In the genomic region with DNA sequence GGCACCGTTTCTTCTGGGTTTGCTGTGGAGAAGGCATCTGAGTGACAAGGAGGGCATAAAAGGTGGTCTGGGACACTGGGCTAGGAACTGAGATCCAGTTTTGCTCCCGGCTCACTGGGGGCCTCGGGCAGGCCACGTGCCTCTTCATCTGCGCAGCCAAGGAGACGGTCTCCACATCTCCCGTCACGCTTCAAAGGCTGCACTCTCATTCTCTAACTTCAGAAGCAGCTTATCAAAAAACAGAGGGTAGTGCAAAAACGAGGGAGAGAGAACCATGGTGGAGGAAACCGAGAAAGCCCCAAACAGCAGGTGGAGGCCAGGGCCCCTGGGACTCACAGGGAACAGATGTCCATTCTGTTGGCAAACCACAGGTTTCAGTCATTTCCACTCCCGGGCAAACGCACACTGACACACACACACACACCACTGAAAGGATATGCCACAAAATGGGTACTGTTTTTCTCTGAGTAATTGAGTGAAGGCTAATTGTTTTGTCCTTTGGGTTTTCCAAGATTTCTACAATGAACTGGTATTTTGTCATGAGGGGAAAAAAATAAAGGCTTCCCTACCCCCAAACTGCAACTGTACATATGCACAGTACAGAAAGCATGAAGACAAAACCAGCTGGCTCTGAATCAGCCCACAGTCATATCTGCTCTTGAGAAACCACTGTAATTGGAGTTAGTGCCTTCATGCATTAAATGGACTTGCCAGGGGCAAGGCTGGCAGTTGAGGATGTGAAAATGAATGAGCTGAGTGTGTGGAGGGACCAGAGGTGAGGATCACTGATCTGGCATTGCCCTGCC, we compare ENCODE assay signal across 9 cellular contexts.
A peak's percentile ranks its signal among the peaks of the same experiment; 100 is the strongest.
DNase-seq lines count a peak whose midpoint lies in the region; ATAC-seq, FAIRE-seq and TF ChIP-seq lines count a peak whose summit lies in the region.
"Had no signal": no experiment of that assay in that cellular context is flagged by ENCODE, and none has a peak within 500 bp of the region (broad histone marks: within the 10 kb centered on the region; RNA-seq: fewer than 3 reads in every experiment).

No MANE protein-coding gene starts in this region.

- H3K27ac ChIP-seq in coronary artery (peak overlapping the region; percentile 68 to 91), subcutaneous abdominal adipose tissue (ENCODE audit: low read depth, low read length) (peak overlapping the region; percentile 80), HepG2 (ENCODE audit: extremely low read length, insufficient read depth, low read length) (no peak overlapping the region)

- TF ChIP-seq RAD21 in HepG2 (CRISPR knock-in tag; IDR thresholded peaks at IDR 0.05) = no peak

- H3K4me2 ChIP-seq in HepG2 (ENCODE audit: low read depth, low read length) = no peak overlapping the region

- CTCF ChIA-PET in HepG2 (lab: Yijun Ruan, JAX; ENCODE audit: low intra/inter-chr PET ratio, low total read pairs) = no interaction called here

- H3K4me1 ChIP-seq in subcutaneous abdominal adipose tissue (ENCODE audit: control insufficient read depth in 5 of 5, insufficient read depth in 5 of 5, low read length in 5 of 5) (peaks cover 14 to 83% (median 74%) of the 10 kb centered on the region in 5 donors), HepG2 (ENCODE audit: insufficient read depth, low read length) (no peaks in the 10 kb centered on the region)

- H3K27me3 ChIP-seq in subcutaneous abdominal adipose tissue (ENCODE audit: control insufficient read depth in 5 of 5, insufficient read depth in 4 of 5, low read length in 5 of 5) (no peaks in the 10 kb centered on the region), HepG2 (ENCODE audit: control insufficient read depth in 1 of 2, insufficient read depth in 2 of 2, low read length in 2 of 2) (peaks cover 0 to 40% of the 10 kb centered on the region in 2 experiments; a peak in 4 of 5 replicates)

- DNase-seq in NCI-H1417 (lab: John Stamatoyannopoulos, UW) (peak in 2 of 3 experiments; percentile 31 to 80), NCI-H1417 treated with DMSO at 0.1 percent for 48 hours (lab: John Stamatoyannopoulos, UW) (no peak), MV-4-11 (lab: John Stamatoyannopoulos, UW) (peak; percentile 90), coronary artery (ENCODE audit: low spot score) (no peak), HepG2 (ENCODE audit: low spot score) (no peak), KBM-7 (no peak)

- no peak for TF ChIP-seq POLR2A in HepG2 (IDR thresholded peaks at IDR 0.05; ENCODE audit: insufficient read depth in 1 of 2, low read depth in 2 of 2, low read length in 2 of 2)

- H3K79me2 ChIP-seq in HepG2 (ENCODE audit: insufficient read depth, low read length) = no peaks in the 10 kb centered on the region

- H3K9ac ChIP-seq in subcutaneous abdominal adipose tissue (ENCODE audit: low read length in 5 of 5) (peak overlapping the region in 2 of 5 donors; percentile 11 to 58), HepG2 (ENCODE audit: insufficient read depth, low read depth, low read length) (no peak overlapping the region)

- H3K9me3 ChIP-seq in subcutaneous abdominal adipose tissue (ENCODE audit: control insufficient read depth in 5 of 5, low read length in 5 of 5) (no peaks in the 10 kb centered on the region), HepG2 (ENCODE audit: low read length) (no peaks in the 10 kb centered on the region)

- 55% methylated on average over 11 of the region's 12 CpGs for WGBS in HepG2 (ENCODE audit: low lambda C conversion rate)

- H4K20me1 ChIP-seq in HepG2 (ENCODE audit: insufficient read depth, low read length) = no peaks in the 10 kb centered on the region

- H2AFZ ChIP-seq in HepG2 (ENCODE audit: low read length) = no peak overlapping the region

- H3K36me3 ChIP-seq in subcutaneous abdominal adipose tissue (ENCODE audit: control insufficient read depth in 5 of 5, insufficient read depth in 5 of 5, low read length in 5 of 5) (peaks cover 0 to 45% (median 35%) of the 10 kb centered on the region in 5 donors), HepG2 (replicated peaks in 1 of 2; ENCODE audit: control insufficient read depth in 1 of 2, insufficient read depth in 2 of 2, low read length in 2 of 2) (no peaks in the 10 kb centered on the region)

- intact Hi-C loops in HepG2 (cut with micrococcal nuclease; ENCODE audit: unreplicated experiment) = no loop called here

- FAIRE-seq in HepG2 (lab: Jason Lieb, UNC) = no peak
- FAIRE-seq: A204.1 had no signal

- ATAC-seq in GM21529 (IDR thresholded peaks at IDR 0.05; ENCODE audit: unreplicated experiment) (peak; percentile 35), HepG2 (no peak)

- TF ChIP-seq CTCF in coronary artery (IDR thresholded peaks at IDR 0.05) = no peak
- TF ChIP-seq CTCF in HepG2 (CRISPR knock-in tag; IDR thresholded peaks at IDR 0.05) = no peak

- in situ Hi-C loops in HepG2 (cut with HindIII; ENCODE audit: extremely low pct_ligation_motif_present, low pct_unique_long_range_greater_than_20kb) (no loop called here), KBM-7 (cut with MboI; ENCODE audit: low pct_unique_long_range_greater_than_20kb, low sequenced_read_pairs) (no loop called here)

- TF ChIP-seq EP300 in HepG2 (IDR thresholded peaks at IDR 0.05; ENCODE audit: low read depth in 2 of 2, low read length in 2 of 2) (no peak), HepG2 (CRISPR knock-in tag; IDR thresholded peaks at IDR 0.05; ENCODE audit: borderline replicate concordance) (no peak)

- POLR2A ChIA-PET in HepG2 (lab: Yijun Ruan, JAX) = no interaction called here

- no TSS peak for BruUV-seq in HepG2 (replicated peaks; lab: Mats Ljungman, UMichigan)

- H3K4me3 ChIP-seq in coronary artery = no peak overlapping the region
- no peak overlapping the region for H3K4me3 ChIP-seq in subcutaneous abdominal adipose tissue (ENCODE audit: low read depth in 1 of 5, low read length in 5 of 5)
- no peak overlapping the region for H3K4me3 ChIP-seq in HepG2 (replicated peaks in 1 of 3; ENCODE audit: insufficient read depth in 1 of 3, low read depth in 2 of 3, low read length in 3 of 3)

TF ChIP-seq in HepG2, 621 proteins besides CTCF, POLR2A, EP300 and RAD21:
- TF ChIP-seq, protein P1, sequence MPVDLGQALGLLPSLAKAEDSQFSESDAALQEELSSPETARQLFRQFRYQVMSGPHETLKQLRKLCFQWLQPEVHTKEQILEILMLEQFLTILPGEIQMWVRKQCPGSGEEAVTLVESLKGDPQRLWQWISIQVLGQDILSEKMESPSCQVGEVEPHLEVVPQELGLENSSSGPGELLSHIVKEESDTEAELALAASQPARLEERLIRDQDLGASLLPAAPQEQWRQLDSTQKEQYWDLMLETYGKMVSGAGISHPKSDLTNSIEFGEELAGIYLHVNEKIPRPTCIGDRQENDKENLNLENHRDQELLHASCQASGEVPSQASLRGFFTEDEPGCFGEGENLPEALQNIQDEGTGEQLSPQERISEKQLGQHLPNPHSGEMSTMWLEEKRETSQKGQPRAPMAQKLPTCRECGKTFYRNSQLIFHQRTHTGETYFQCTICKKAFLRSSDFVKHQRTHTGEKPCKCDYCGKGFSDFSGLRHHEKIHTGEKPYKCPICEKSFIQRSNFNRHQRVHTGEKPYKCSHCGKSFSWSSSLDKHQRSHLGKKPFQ (CRISPR knock-in tag; IDR thresholded peaks at IDR 0.05; ENCODE audit: insufficient replicate concordance) = no peak
- TF ChIP-seq NCOA5 (CRISPR knock-in tag; IDR thresholded peaks at IDR 0.05) = no peak
- no peak for TF ChIP-seq BRCA1 (CRISPR knock-in tag; IDR thresholded peaks at IDR 0.05)
- TF ChIP-seq CSRNP1 (CRISPR knock-in tag; IDR thresholded peaks at IDR 0.05) = no peak
- TF ChIP-seq ZNF20 (CRISPR knock-in tag; IDR thresholded peaks at IDR 0.05) = no peak
- TF ChIP-seq LCORL (IDR thresholded peaks at IDR 0.05) = no peak
- no peak for TF ChIP-seq LCORL (CRISPR knock-in tag; IDR thresholded peaks at IDR 0.05)
- TF ChIP-seq ZNF501 (CRISPR knock-in tag; IDR thresholded peaks at IDR 0.05) = no peak
- no peak for TF ChIP-seq GATAD1 (CRISPR knock-in tag; IDR thresholded peaks at IDR 0.05)
- TF ChIP-seq ZFP36L2 (CRISPR knock-in tag; IDR thresholded peaks at IDR 0.05) = no peak
- TF ChIP-seq HNRNPK (IDR thresholded peaks at IDR 0.05; ENCODE audit: low read depth, low read length, poor library complexity, severe bottlenecking) = no peak
- no peak for TF ChIP-seq JDP2 (CRISPR knock-in tag; IDR thresholded peaks at IDR 0.05; ENCODE audit: borderline replicate concordance)
- no peak for TF ChIP-seq ZNF30 (CRISPR knock-in tag; IDR thresholded peaks at IDR 0.05)
- no peak for TF ChIP-seq ETV5 (CRISPR knock-in tag; IDR thresholded peaks at IDR 0.05; ENCODE audit: borderline replicate concordance)
- no peak for TF ChIP-seq ZNF251 (CRISPR knock-in tag; IDR thresholded peaks at IDR 0.05)
- no peak for TF ChIP-seq PRPF4 (IDR thresholded peaks at IDR 0.05; ENCODE audit: low read depth, low read length, poor library complexity, severe bottlenecking)
- no peak for TF ChIP-seq KLF16 (CRISPR knock-in tag; IDR thresholded peaks at IDR 0.05)
- no peak for TF ChIP-seq IKZF1 (IDR thresholded peaks at IDR 0.05)
- TF ChIP-seq ZNF274 (CRISPR knock-in tag; IDR thresholded peaks at IDR 0.05) = no peak

Comparison
In these comparisons a context has a peak if more than half of its experiments do, and no peak if none do; other contexts are left out.
1. DNase-seq: peak in NCI-H1417 (2 of 3) and MV-4-11 (single experiment); none in NCI-H1417 treated with DMSO at 0.1 percent for 48 hours (single experiment), coronary artery (single experiment), HepG2 (single experiment) and KBM-7 (single experiment).